Comparison of ENCODE assay signal across 2 cellular contexts in the genomic region with DNA sequence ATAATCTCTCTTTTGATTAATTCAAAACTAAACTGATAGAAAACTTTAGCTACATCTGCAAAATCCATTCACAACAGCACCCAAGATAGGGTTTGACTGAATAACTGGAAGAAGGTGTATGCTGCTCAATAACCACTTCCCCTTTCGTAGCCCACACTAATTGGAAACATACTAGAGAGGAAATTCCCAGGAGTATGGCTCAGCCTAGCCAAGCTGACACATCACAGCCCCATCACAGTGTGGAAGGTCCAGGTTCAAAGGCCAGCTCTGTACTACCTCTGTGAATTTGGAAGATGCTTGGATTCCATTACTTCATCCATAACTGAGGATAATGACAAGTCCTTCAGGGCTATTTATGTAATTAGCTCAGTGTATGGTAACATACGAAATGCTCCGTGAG.
TF ChIP-seq lines count a peak whose summit lies in the region.

No MANE protein-coding gene starts in this region.

TF ChIP-seq in SK-N-SH, 30 proteins besides CTCF, POLR2A, EP300 and RAD21 (continued from another document):
- TF ChIP-seq MAX (IDR thresholded peaks at IDR 0.05; ENCODE audit: low read depth) (no peak), FOXM1 (IDR thresholded peaks at IDR 0.05; ENCODE audit: low read depth) (no peak), YY1 (IDR thresholded peaks at IDR 0.05; ENCODE audit: low read depth) (no peak), GABPA (IDR thresholded peaks at IDR 0.05; ENCODE audit: low read depth) (no peak), USF2 (IDR thresholded peaks at IDR 0.05; ENCODE audit: borderline replicate concordance, low read depth, low read length) (no peak), TEAD4 (IDR thresholded peaks at IDR 0.05; ENCODE audit: borderline replicate concordance, insufficient read depth) (no peak)

TF ChIP-seq in WTC11, 78 proteins besides CTCF, POLR2A, EP300 and RAD21 (continued from another document):
- TF ChIP-seq, protein P1, sequence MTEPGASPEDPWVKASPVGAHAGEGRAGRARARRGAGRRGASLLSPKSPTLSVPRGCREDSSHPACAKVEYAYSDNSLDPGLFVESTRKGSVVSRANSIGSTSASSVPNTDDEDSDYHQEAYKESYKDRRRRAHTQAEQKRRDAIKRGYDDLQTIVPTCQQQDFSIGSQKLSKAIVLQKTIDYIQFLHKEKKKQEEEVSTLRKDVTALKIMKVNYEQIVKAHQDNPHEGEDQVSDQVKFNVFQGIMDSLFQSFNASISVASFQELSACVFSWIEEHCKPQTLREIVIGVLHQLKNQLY (CRISPR knock-in tag; IDR thresholded peaks at IDR 0.05) = no peak
- TF ChIP-seq ZNF232 (CRISPR knock-in tag; IDR thresholded peaks at IDR 0.05) (no peak), SP1 (CRISPR knock-in tag; conservative IDR thresholded peaks at IDR 0.05) (no peak), TP53 (CRISPR knock-in tag; IDR thresholded peaks at IDR 0.05) (no peak), ZMAT4 (CRISPR knock-in tag; IDR thresholded peaks at IDR 0.05) (no peak), ATF6 (CRISPR knock-in tag; IDR thresholded peaks at IDR 0.05) (no peak), JUN (CRISPR knock-in tag; IDR thresholded peaks at IDR 0.05) (no peak), MXD4 (CRISPR knock-in tag; IDR thresholded peaks at IDR 0.05; ENCODE audit: borderline replicate concordance) (no peak), NR2C2 (CRISPR knock-in tag; IDR thresholded peaks at IDR 0.05) (no peak), NR3C1 (CRISPR knock-in tag; conservative IDR thresholded peaks at IDR 0.05; ENCODE audit: low read depth) (no peak), MYBL2 (CRISPR knock-in tag; IDR thresholded peaks at IDR 0.05) (no peak)
- TF ChIP-seq, protein P2, sequence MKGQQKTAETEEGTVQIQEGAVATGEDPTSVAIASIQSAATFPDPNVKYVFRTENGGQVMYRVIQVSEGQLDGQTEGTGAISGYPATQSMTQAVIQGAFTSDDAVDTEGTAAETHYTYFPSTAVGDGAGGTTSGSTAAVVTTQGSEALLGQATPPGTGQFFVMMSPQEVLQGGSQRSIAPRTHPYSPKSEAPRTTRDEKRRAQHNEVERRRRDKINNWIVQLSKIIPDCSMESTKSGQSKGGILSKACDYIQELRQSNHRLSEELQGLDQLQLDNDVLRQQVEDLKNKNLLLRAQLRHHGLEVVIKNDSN (CRISPR knock-in tag; IDR thresholded peaks at IDR 0.05) = no peak
